10 cellular contexts compared by ENCODE assay signal in the genomic region with DNA sequence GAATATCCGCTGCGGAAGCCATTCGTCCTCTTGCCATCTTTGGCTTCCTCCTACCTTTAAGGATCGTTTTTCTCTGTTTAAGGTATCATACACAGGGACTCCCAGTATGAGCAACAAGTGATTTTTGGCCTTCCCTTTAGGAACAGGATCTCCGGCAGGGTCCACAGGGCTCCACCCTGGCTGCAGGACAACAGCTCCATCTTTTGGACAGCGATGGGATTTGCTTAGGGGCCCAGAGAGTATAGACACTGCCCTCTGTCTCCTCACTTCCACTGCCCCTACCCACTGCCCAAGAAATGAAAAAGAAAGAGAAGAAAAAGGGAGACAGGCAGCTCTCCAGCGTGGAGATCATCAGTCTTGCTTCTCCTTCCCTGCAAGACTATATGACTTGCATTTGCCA.
DNase-seq lines count a peak whose midpoint lies in the region; ATAC-seq and TF ChIP-seq lines count a peak whose summit lies in the region.
"Had no signal": no experiment of that assay in that cellular context is flagged by ENCODE, and none has a peak within 500 bp of the region (broad histone marks: within the 10 kb centered on the region; RNA-seq: fewer than 3 reads in every experiment).

No MANE protein-coding gene starts in this region.

- peaks cover 15% of the 10 kb centered on the region for H3K9me3 Mint-ChIP-seq in WTC11
- H3K9me3 Mint-ChIP-seq: CD8-positive, alpha-beta T cell had no signal

- no peaks in the 10 kb centered on the region for H3K27me3 Mint-ChIP-seq in WTC11 (ENCODE audit: low read depth)

- CTCF ChIA-PET in WTC11 (lab: Charles Lee): interaction anchor here (0.6 to 1.1 kb wide), 6 partner anchors 8 to 576 kb away, joined by 3 to 6 read pairs (median 3); no protein-coding TSS in a partner anchor

- ATAC-seq in WTC11 (peak; percentile 100), GM19035 (IDR thresholded peaks at IDR 0.05; ENCODE audit: unreplicated experiment) (no peak), GM21515 (IDR thresholded peaks at IDR 0.05; ENCODE audit: unreplicated experiment) (no peak)
- ATAC-seq: CD8-positive, alpha-beta T cell had no signal

- peak; percentile 62 for TF ChIP-seq RAD21 in Ishikawa (IDR thresholded peaks at IDR 0.05; ENCODE audit: low read depth)

- H3K36me3 Mint-ChIP-seq in WTC11: peaks cover 9% of the 10 kb centered on the region
- H3K36me3 Mint-ChIP-seq: CD8-positive, alpha-beta T cell had no signal

- TF ChIP-seq EP300 in Ishikawa (IDR thresholded peaks at IDR 0.05; ENCODE audit: borderline replicate concordance): no peak

- peak; percentile 65 for TF ChIP-seq CTCF in WTC11 (IDR thresholded peaks at IDR 0.05)

- DNase-seq in SHP77 (lab: John Stamatoyannopoulos, UW) (peak; percentile 12 to 21), SHP77 treated with DMSO at 0.1 percent for 48 hours (lab: John Stamatoyannopoulos, UW) (no peak), WTC11 (ENCODE audit: low spot score) (peak; percentile 72), left kidney (ENCODE audit: low read depth, low spot score) (peak; percentile 9), NOMO-1 treated with dmso at 0.1 percent for 144 hours (lab: John Stamatoyannopoulos, UW; ENCODE audit: unreplicated experiment) (no peak)
- DNase-seq: CD8-positive, alpha-beta T cell; kidney glomerular epithelial cell had no signal

- no peak overlapping the region for H3K27ac Mint-ChIP-seq in WTC11
- H3K27ac Mint-ChIP-seq: CD8-positive, alpha-beta T cell had no signal

- no peak overlapping the region for H3K4me3 Mint-ChIP-seq in WTC11
- H3K4me3 Mint-ChIP-seq: CD8-positive, alpha-beta T cell had no signal

- H3K4me1 Mint-ChIP-seq in WTC11: peaks cover 3% of the 10 kb centered on the region; the same call in 1 of the 2 replicates

- POLR2A ChIA-PET in WTC11 (lab: Charles Lee): no interaction called here

TF ChIP-seq in Ishikawa, 13 proteins besides CTCF, POLR2A, EP300 and RAD21:
- TF ChIP-seq TEAD4 (IDR thresholded peaks at IDR 0.05) (no peak), CREB1 (IDR thresholded peaks at IDR 0.05; ENCODE audit: low read depth) (no peak), TAF1 (IDR thresholded peaks at IDR 0.05; ENCODE audit: low read depth) (no peak), YY1 (IDR thresholded peaks at IDR 0.05; ENCODE audit: low read depth) (no peak), MAX (IDR thresholded peaks at IDR 0.05) (no peak), EGR1 (IDR thresholded peaks at IDR 0.05) (no peak), USF1 (IDR thresholded peaks at IDR 0.05) (no peak), FOXM1 (IDR thresholded peaks at IDR 0.05; ENCODE audit: borderline replicate concordance, low read depth) (no peak), NFIC (IDR thresholded peaks at IDR 0.05) (no peak), ZBTB7A (IDR thresholded peaks at IDR 0.05; ENCODE audit: low read depth) (no peak), TCF12 (IDR thresholded peaks at IDR 0.05; ENCODE audit: low read depth) (no peak), CEBPB (IDR thresholded peaks at IDR 0.05) (no peak)
- TF ChIP-seq, protein P1, sequence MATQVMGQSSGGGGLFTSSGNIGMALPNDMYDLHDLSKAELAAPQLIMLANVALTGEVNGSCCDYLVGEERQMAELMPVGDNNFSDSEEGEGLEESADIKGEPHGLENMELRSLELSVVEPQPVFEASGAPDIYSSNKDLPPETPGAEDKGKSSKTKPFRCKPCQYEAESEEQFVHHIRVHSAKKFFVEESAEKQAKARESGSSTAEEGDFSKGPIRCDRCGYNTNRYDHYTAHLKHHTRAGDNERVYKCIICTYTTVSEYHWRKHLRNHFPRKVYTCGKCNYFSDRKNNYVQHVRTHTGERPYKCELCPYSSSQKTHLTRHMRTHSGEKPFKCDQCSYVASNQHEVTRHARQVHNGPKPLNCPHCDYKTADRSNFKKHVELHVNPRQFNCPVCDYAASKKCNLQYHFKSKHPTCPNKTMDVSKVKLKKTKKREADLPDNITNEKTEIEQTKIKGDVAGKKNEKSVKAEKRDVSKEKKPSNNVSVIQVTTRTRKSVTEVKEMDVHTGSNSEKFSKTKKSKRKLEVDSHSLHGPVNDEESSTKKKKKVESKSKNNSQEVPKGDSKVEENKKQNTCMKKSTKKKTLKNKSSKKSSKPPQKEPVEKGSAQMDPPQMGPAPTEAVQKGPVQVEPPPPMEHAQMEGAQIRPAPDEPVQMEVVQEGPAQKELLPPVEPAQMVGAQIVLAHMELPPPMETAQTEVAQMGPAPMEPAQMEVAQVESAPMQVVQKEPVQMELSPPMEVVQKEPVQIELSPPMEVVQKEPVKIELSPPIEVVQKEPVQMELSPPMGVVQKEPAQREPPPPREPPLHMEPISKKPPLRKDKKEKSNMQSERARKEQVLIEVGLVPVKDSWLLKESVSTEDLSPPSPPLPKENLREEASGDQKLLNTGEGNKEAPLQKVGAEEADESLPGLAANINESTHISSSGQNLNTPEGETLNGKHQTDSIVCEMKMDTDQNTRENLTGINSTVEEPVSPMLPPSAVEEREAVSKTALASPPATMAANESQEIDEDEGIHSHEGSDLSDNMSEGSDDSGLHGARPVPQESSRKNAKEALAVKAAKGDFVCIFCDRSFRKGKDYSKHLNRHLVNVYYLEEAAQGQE (IDR thresholded peaks at IDR 0.05; ENCODE audit: low read depth): no peak

TF ChIP-seq in WTC11, 78 proteins besides CTCF, POLR2A, EP300 and RAD21:
- no peak for TF ChIP-seq FOXP4 (CRISPR knock-in tag; IDR thresholded peaks at IDR 0.05)
- no peak for TF ChIP-seq FOXK1 (CRISPR knock-in tag; IDR thresholded peaks at IDR 0.05)
- no peak for TF ChIP-seq MXD4 (CRISPR knock-in tag; IDR thresholded peaks at IDR 0.05; ENCODE audit: borderline replicate concordance)
- TF ChIP-seq CBFB (CRISPR knock-in tag; IDR thresholded peaks at IDR 0.05; ENCODE audit: low read depth): no peak
- TF ChIP-seq ESRRA (CRISPR knock-in tag; IDR thresholded peaks at IDR 0.05; ENCODE audit: borderline replicate concordance): no peak
- no peak for TF ChIP-seq MYBL2 (CRISPR knock-in tag; IDR thresholded peaks at IDR 0.05)
- TF ChIP-seq, protein P2, sequence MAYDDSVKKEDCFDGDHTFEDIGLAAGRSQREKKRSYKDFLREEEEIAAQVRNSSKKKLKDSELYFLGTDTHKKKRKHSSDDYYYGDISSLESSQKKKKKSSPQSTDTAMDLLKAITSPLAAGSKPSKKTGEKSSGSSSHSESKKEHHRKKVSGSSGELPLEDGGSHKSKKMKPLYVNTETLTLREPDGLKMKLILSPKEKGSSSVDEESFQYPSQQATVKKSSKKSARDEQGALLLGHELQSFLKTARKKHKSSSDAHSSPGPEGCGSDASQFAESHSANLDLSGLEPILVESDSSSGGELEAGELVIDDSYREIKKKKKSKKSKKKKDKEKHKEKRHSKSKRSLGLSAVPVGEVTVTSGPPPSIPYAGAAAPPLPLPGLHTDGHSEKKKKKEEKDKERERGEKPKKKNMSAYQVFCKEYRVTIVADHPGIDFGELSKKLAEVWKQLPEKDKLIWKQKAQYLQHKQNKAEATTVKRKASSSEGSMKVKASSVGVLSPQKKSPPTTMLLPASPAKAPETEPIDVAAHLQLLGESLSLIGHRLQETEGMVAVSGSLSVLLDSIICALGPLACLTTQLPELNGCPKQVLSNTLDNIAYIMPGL (CRISPR knock-in tag; IDR thresholded peaks at IDR 0.05): 0 out of 2 replicates have a peak, but pooled peaks have one; percentile 34
- no peak for TF ChIP-seq TEAD4 (CRISPR knock-in tag; IDR thresholded peaks at IDR 0.05)

Comparison
In these comparisons a context has a peak if more than half of its experiments do, and no peak if none do; other contexts are left out.
1. DNase-seq: peak in SHP77 (2 of 2), WTC11 (single experiment) and left kidney (single experiment); none in SHP77 treated with DMSO at 0.1 percent for 48 hours (single experiment) and NOMO-1 treated with dmso at 0.1 percent for 144 hours (single experiment).